1 cellular context compared by ENCODE assay signal in the genomic region with DNA sequence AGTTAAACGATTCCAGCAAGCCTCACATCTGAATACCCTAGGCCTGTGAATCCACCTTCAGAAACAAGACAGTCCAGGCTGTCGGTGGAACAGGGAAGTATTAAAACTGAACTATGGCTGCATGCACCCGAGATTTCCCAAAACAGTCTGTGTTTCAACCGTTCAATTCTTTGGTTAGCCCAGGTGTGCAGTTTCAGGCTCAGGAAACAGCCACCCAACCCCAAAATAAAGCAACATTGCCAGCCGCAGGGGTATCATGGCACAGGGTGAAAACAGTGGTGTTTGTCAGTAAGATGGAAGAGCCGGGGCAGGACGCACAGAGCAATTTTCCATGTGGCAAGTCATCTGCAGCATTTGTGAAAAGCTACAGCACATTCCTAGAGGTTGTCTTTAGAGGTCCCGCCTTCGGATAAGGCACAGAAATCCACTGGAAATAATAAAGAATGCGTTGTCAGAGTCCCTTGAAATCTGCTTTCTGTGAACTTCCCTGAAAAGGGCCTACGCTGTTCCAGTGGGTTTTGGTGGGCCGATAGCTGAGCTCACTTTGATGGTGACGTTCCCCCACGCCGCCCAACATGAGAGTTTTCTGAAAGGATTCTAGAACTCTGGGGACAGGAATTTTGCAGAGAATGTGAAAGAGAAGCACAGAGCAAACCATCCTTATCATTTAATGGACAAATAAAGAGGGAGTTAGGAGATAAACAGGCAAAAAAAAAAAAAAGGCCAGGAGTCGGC.
TF ChIP-seq lines count a peak whose summit lies in the region.

No MANE protein-coding gene starts in this region.

TF ChIP-seq in neural cell, 6 proteins besides CTCF, POLR2A, EP300 and RAD21 (continued from another document):
- TF ChIP-seq REST (IDR thresholded peaks at IDR 0.05; ENCODE audit: borderline replicate concordance) (no peak), SMC3 (conservative IDR thresholded peaks at IDR 0.05; ENCODE audit: poor library complexity) (no peak), TAF1 (IDR thresholded peaks at IDR 0.05; ENCODE audit: low read depth) (no peak), MXI1 (conservative IDR thresholded peaks at IDR 0.05; ENCODE audit: poor library complexity, severe bottlenecking) (no peak)
